10 cellular contexts compared by ENCODE assay signal in genomic region chr7:6640246-6640721, GRCh38. TPM values are rescaled to one million over a fixed set of nuclear protein-coding genes. Genes with fewer than 3 reads are reported as not detected.
DNase-seq lines count a peak whose midpoint lies in the region; ATAC-seq and TF ChIP-seq lines count a peak whose summit lies in the region.
"Had no signal": no experiment of that assay in that cellular context is flagged by ENCODE, and none has a peak within 500 bp of the region (broad histone marks: within the 10 kb centered on the region; RNA-seq: fewer than 3 reads in every experiment).

No MANE protein-coding gene starts in this region.

- TF ChIP-seq POLR2A in uterus (IDR thresholded peaks at IDR 0.05), result no peak

- no peaks in the 10 kb centered on the region for H3K36me3 ChIP-seq in uterus
- H3K36me3 ChIP-seq in lower lobe of right lung, result peaks cover 47% of the 10 kb centered on the region

- H3K36me3 Mint-ChIP-seq in activated naive CD4-positive, alpha-beta T cell treated with anti-CD3 and anti-CD28 coated beads for 36 hours (ENCODE audit: low read depth), result peaks cover 29% of the 10 kb centered on the region

- H3K4me3 ChIP-seq in uterus (no peak overlapping the region), lower lobe of right lung (no peak overlapping the region)
- H3K4me3 ChIP-seq: sigmoid colon had no signal

- peaks cover 30% of the 10 kb centered on the region for H3K4me1 Mint-ChIP-seq in activated naive CD4-positive, alpha-beta T cell treated with anti-CD3 and anti-CD28 coated beads for 36 hours (ENCODE audit: low read depth)

- H3K27ac ChIP-seq in uterus (no peak overlapping the region), lower lobe of right lung (no peak overlapping the region)
- H3K27ac ChIP-seq: sigmoid colon had no signal

- ATAC-seq in HG02610 (IDR thresholded peaks at IDR 0.05; ENCODE audit: unreplicated experiment) (no peak), lower lobe of right lung (no peak)

- peaks cover under 1% of the 10 kb centered on the region for H3K9me3 Mint-ChIP-seq in activated naive CD4-positive, alpha-beta T cell treated with anti-CD3 and anti-CD28 coated beads for 36 hours

- DNase-seq in stimulated activated naive CD4-positive, alpha-beta T cell treated with Interleukin-2 at 50 U/mL for 16 hours (lab: John Stamatoyannopoulos, UW), result peak; percentile 34
- no peak for DNase-seq in stimulated activated naive CD4-positive, alpha-beta T cell (lab: John Stamatoyannopoulos, UW)
- DNase-seq in activated naive CD4-positive, alpha-beta T cell treated with anti-CD3 and anti-CD28 coated beads for 36 hours, result peak; percentile 45
- DNase-seq in iPS-NIHi7 (ENCODE audit: extremely low spot score) (peak; percentile 84), uterus (peak; percentile 61 to 68), lower lobe of right lung (no peak), pons (ENCODE audit: low spot score) (no peak)
- DNase-seq: DMS79 treated with DMSO at 0.1 percent for 48 hours, sigmoid colon had no signal

- no peaks in the 10 kb centered on the region for H3K27me3 Mint-ChIP-seq in activated naive CD4-positive, alpha-beta T cell treated with anti-CD3 and anti-CD28 coated beads for 36 hours (ENCODE audit: low read depth)

- intact Hi-C loops in activated naive CD4-positive, alpha-beta T cell treated with anti-CD3 and anti-CD28 coated beads for 36 hours (cut with micrococcal nuclease), result no loop called here
- intact Hi-C loops in uterus (cut with DNase I; ENCODE audit: low total_unique reads), result no loop called here
- intact Hi-C loops in lower lobe of right lung (cut with DNase I), result no loop called here

- CTCF ChIA-PET in activated naive CD4-positive, alpha-beta T cell treated with anti-CD3 and anti-CD28 coated beads for 36 hours (lab: Charles Lee), result no interaction called here

- H3K4me1 ChIP-seq in uterus (peaks cover 0 to 14% of the 10 kb centered on the region in 2 donors), lower lobe of right lung (peaks cover 24% of the 10 kb centered on the region)

- H3K9me3 ChIP-seq in uterus, result no peaks in the 10 kb centered on the region
- H3K9me3 ChIP-seq in lower lobe of right lung, result no peaks in the 10 kb centered on the region
- H3K9me3 ChIP-seq: sigmoid colon had no signal

- peak overlapping the region; percentile 75 for H3K27ac Mint-ChIP-seq in activated naive CD4-positive, alpha-beta T cell treated with anti-CD3 and anti-CD28 coated beads for 36 hours

- TF ChIP-seq CTCF in uterus (IDR thresholded peaks at IDR 0.05), result no peak
- TF ChIP-seq CTCF in lower lobe of right lung (IDR thresholded peaks at IDR 0.05), result no peak

- H3K4me3 Mint-ChIP-seq in activated naive CD4-positive, alpha-beta T cell treated with anti-CD3 and anti-CD28 coated beads for 36 hours, result no peak overlapping the region

- H3K27me3 ChIP-seq in uterus (no peaks in the 10 kb centered on the region), lower lobe of right lung (ENCODE audit: low read depth) (no peaks in the 10 kb centered on the region)
- H3K27me3 ChIP-seq: sigmoid colon had no signal

RNA-seq across cellular contexts. Expression of gene ZNF316, which starts 3.2 kb away (rescaled TPM):
- 10 to 100 TPM; 15.8 to 17.0 TPM for total RNA-seq in activated naive CD4-positive, alpha-beta T cell treated with anti-CD3 and anti-CD28 coated beads for 36 hours
- total RNA-seq in uterus, result 10 to 100 TPM; 15.6 to 39.5 (median 27.3) TPM
- 43.2 TPM for total RNA-seq in lower lobe of right lung

RNA-seq across cellular contexts. Expression of gene ZNF853, which starts 24.9 kb away (rescaled TPM):
- total RNA-seq in activated naive CD4-positive, alpha-beta T cell treated with anti-CD3 and anti-CD28 coated beads for 36 hours, result under 1 TPM; 0.69 to 0.91 TPM
- 10 to 100 TPM in 2 of 4 donors, 1 to 10 TPM in 1, under 1 TPM in 1; 0.88 to 20.7 (median 11.8) TPM for total RNA-seq in uterus
- total RNA-seq in lower lobe of right lung, result 4.4 TPM

RNA-seq across cellular contexts. Expression of gene INTS15, which starts 50.5 kb away (rescaled TPM):
- total RNA-seq in activated naive CD4-positive, alpha-beta T cell treated with anti-CD3 and anti-CD28 coated beads for 36 hours, result 10 to 100 TPM; 24.9 to 27.5 TPM
- total RNA-seq in uterus, result 10 to 100 TPM in 3 of 4 donors, 1 to 10 TPM in 1; 7.6 to 44.1 (median 23.9) TPM
- total RNA-seq in lower lobe of right lung, result 33.2 TPM

Comparison
In these comparisons a context has a peak if more than half of its experiments do, and no peak if none do; other contexts are left out.
1. DNase-seq: peak in stimulated activated naive CD4-positive, alpha-beta T cell treated with Interleukin-2 at 50 U/mL for 16 hours (single experiment), activated naive CD4-positive, alpha-beta T cell treated with anti-CD3 and anti-CD28 coated beads for 36 hours (single experiment), iPS-NIHi7 (single experiment) and uterus (2 of 2); none in stimulated activated naive CD4-positive, alpha-beta T cell (0 of 6), lower lobe of right lung (single experiment) and pons (single experiment).